Comparison of ENCODE assay signal across 9 cellular contexts in genomic region chr4:2852481-2852881, GRCh38. TPM values are rescaled to one million over a fixed set of nuclear protein-coding genes. Genes with fewer than 3 reads are reported as not detected.
DNase-seq lines count a peak whose midpoint lies in the region; ATAC-seq and TF ChIP-seq lines count a peak whose summit lies in the region.
"Had no signal": no experiment of that assay in that cellular context is flagged by ENCODE, and none has a peak within 500 bp of the region (broad histone marks: within the 10 kb centered on the region; RNA-seq: fewer than 3 reads in every experiment).

No MANE protein-coding gene starts in this region.

- H3K36me3 ChIP-seq in transverse colon (peaks cover 0 to 8% (median 4%) of the 10 kb centered on the region in 4 donors), SJCRH30 (peaks cover 14% of the 10 kb centered on the region)

- in situ Hi-C loops in transverse colon (cut with MboI; ENCODE audit: low pct_ligation_motif_present in 1 of 4, low pct_unique_long_range_greater_than_20kb in 1 of 4, low sequenced_read_pairs in 3 of 4), result no loop called here

- TF ChIP-seq CTCF in transverse colon (IDR thresholded peaks at IDR 0.05), result no peak

- H3K27ac ChIP-seq in transverse colon (peak overlapping the region; percentile 45 to 76 (median 72)), SJCRH30 (no peak overlapping the region)

- H3K4me1 Mint-ChIP-seq in activated T-cell treated with anti-CD3 and anti-CD28 coated beads, Interleukin-2, amount 50 U/mL, for 24 hours (ENCODE audit: low read depth), result peaks cover 74% of the 10 kb centered on the region

- no peak for TF ChIP-seq POLR2A in transverse colon (IDR thresholded peaks at IDR 0.05)
- TF ChIP-seq POLR2A in GM18505 (IDR thresholded peaks at IDR 0.05; ENCODE audit: borderline replicate concordance, extremely low read depth, insufficient read depth, insufficient read length), result no peak

- peak; percentile 43 for ATAC-seq in HG03571 (IDR thresholded peaks at IDR 0.05; ENCODE audit: unreplicated experiment)
- ATAC-seq in Right ventricle myocardium superior (ENCODE audit: poor library complexity), result peak; percentile 73
- ATAC-seq in GM18505 (IDR thresholded peaks at IDR 0.05; ENCODE audit: unreplicated experiment), result no peak
- ATAC-seq in HG03378 (IDR thresholded peaks at IDR 0.05; ENCODE audit: unreplicated experiment), result no peak

- peaks cover 31% of the 10 kb centered on the region for H3K36me3 Mint-ChIP-seq in activated T-cell treated with anti-CD3 and anti-CD28 coated beads, Interleukin-2, amount 50 U/mL, for 24 hours (ENCODE audit: low read depth)

- H3K4me1 ChIP-seq in transverse colon (peaks cover 39 to 91% (median 55%) of the 10 kb centered on the region in 4 donors), SJCRH30 (peaks cover 8% of the 10 kb centered on the region; the same call in 1 of the 2 replicates)

- H3K9me3 Mint-ChIP-seq in activated T-cell treated with anti-CD3 and anti-CD28 coated beads, Interleukin-2, amount 50 U/mL, for 24 hours, result no peaks in the 10 kb centered on the region

- WGBS in transverse colon (ENCODE audit: low coverage in 1 of 2), 2 donors, result 12 to 30% methylated on average over 6 to 7 of the region's 7 CpGs

- DNase-seq in activated T-cell treated with anti-CD3 and anti-CD28 coated beads, Interleukin-2, amount 50 U/mL, for 24 hours, result no peak
- DNase-seq in activated T-cell treated with anti-CD3 and anti-CD28 coated beads for 4 hours, result no peak
- DNase-seq in Right ventricle myocardium superior, result peak; percentile 74
- DNase-seq in transverse colon, result peak; percentile 67
- DNase-seq in SJCRH30, result no peak
- DNase-seq: AML-193 had no signal

- H3K4me3 Mint-ChIP-seq in activated T-cell treated with anti-CD3 and anti-CD28 coated beads, Interleukin-2, amount 50 U/mL, for 24 hours, result peak overlapping the region; percentile 52

- H3K9me3 ChIP-seq in transverse colon (no peaks in the 10 kb centered on the region), SJCRH30 (replicated peaks) (no peaks in the 10 kb centered on the region)

- intact Hi-C loops in Right ventricle myocardium superior (cut with DNase I), result no loop called here
- intact Hi-C loops in transverse colon (cut with DNase I; ENCODE audit: low total_unique reads), result no loop called here

- no peak for TF ChIP-seq EP300 in transverse colon (IDR thresholded peaks at IDR 0.05; ENCODE audit: low read depth)

- H3K27me3 ChIP-seq in transverse colon, result no peaks in the 10 kb centered on the region
- H3K27me3 ChIP-seq in SJCRH30, result no peaks in the 10 kb centered on the region

- H3K4me3 ChIP-seq in transverse colon, result no peak overlapping the region
- H3K4me3 ChIP-seq in SJCRH30, result no peak overlapping the region

- H3K27ac Mint-ChIP-seq in activated T-cell treated with anti-CD3 and anti-CD28 coated beads, Interleukin-2, amount 50 U/mL, for 24 hours, result peak overlapping the region; percentile 87

- H3K27me3 Mint-ChIP-seq in activated T-cell treated with anti-CD3 and anti-CD28 coated beads, Interleukin-2, amount 50 U/mL, for 24 hours, result no peaks in the 10 kb centered on the region

RNA-seq across cellular contexts. Expression of gene ADD1, which starts 8.8 kb away (rescaled TPM):
- total RNA-seq in Right ventricle myocardium superior (217 TPM), transverse colon (100 to 1,000 TPM; 218 to 392 (median 299) TPM)
- total RNA-seq in SJCRH30 (2014; rRNA removed; shearing (Covaris generic)), result 131 and 139 TPM in 2 replicates

RNA-seq across cellular contexts. Expression of gene SH3BP2, which starts 59.6 kb away (rescaled TPM):
- 24.9 TPM for total RNA-seq in Right ventricle myocardium superior
- 100 to 1,000 TPM in 3 of 4 donors, 10 to 100 TPM in 1; 92.6 to 301 (median 117) TPM for total RNA-seq in transverse colon
- 22.0 and 28.1 TPM in 2 replicates for total RNA-seq in SJCRH30 (2014; rRNA removed; shearing (Covaris generic))

Comparison
In these comparisons a context has a peak if more than half of its experiments do, and no peak if none do; other contexts are left out.
1. DNase-seq: peak in Right ventricle myocardium superior (single experiment) and transverse colon (single experiment); none in activated T-cell treated with anti-CD3 and anti-CD28 coated beads, Interleukin-2, amount 50 U/mL, for 24 hours (single experiment), activated T-cell treated with anti-CD3 and anti-CD28 coated beads for 4 hours (single experiment) and SJCRH30 (0 of 2).
2. ATAC-seq: peak in HG03571 (single experiment) and Right ventricle myocardium superior (single experiment); none in GM18505 (single experiment) and HG03378 (single experiment).